ENCODE assay signal across 16 cellular contexts in genomic region chr2:221467610-221468009, GRCh38.
DNase-seq lines count a peak whose midpoint lies in the region; ATAC-seq and TF ChIP-seq lines count a peak whose summit lies in the region.
"Had no signal": no experiment of that assay in that cellular context is flagged by ENCODE, and none has a peak within 500 bp of the region (broad histone marks: within the 10 kb centered on the region; RNA-seq: fewer than 3 reads in every experiment).

No MANE protein-coding gene starts in this region.

- no peaks in the 10 kb centered on the region for H3K27me3 Mint-ChIP-seq in central memory CD8-positive, alpha-beta T cell
- H3K27me3 Mint-ChIP-seq: stimulated activated naive B cell treated with anti-CD40 and anti-IgM and Interleukin-4, amounts not matched to agents 10 μg/mL and 1 μg/mL and 100 μg/mL, for 72 hours had no signal

- no peak overlapping the region for H3K4me3 ChIP-seq in MG63
- H3K4me3 ChIP-seq in stomach smooth muscle (ENCODE audit: low read length in 2 of 2) = no peak overlapping the region
- H3K4me3 ChIP-seq in OCI-LY7 (ENCODE audit: low read depth, low read length, poor library complexity, severe bottlenecking) = no peak overlapping the region
- H3K4me3 ChIP-seq: gastroesophageal sphincter, right lobe of liver had no signal

- in situ Hi-C loops in GM13977 (cut with MboI; ENCODE audit: low pct_unique_long_range_greater_than_20kb, low sequenced_read_pairs, unreplicated experiment) = no loop called here

- no peak for ATAC-seq in central memory CD8-positive, alpha-beta T cell (replicated peaks; ENCODE audit: extremely low read depth, poor library complexity, severe bottlenecking)
- peak; percentile 53 to 67 for ATAC-seq in left cardiac atrium
- ATAC-seq: gastroesophageal sphincter; left colon; right lobe of liver; stimulated activated naive B cell treated with anti-CD40 and anti-IgM and Interleukin-4, amounts not matched to agents 10 μg/mL and 1 μg/mL and 100 μg/mL, for 72 hours had no signal

- H3K27me3 ChIP-seq in MG63 = no peaks in the 10 kb centered on the region
- no peaks in the 10 kb centered on the region for H3K27me3 ChIP-seq in stomach smooth muscle (ENCODE audit: control insufficient read depth in 1 of 2, insufficient read depth in 2 of 2, low read length in 2 of 2)
- H3K27me3 ChIP-seq: gastroesophageal sphincter, right lobe of liver had no signal

- POLR2A ChIA-PET in OCI-LY7 (lab: Charles Lee) = interaction anchor here (0.6 to 1.7 kb wide), 3 partner anchors 9 to 35 kb away, joined by 3 to 5 read pairs (median 4); no protein-coding TSS in a partner anchor

- no peak overlapping the region for H3K4me2 ChIP-seq in OCI-LY7 (ENCODE audit: low read length)

- intact Hi-C loops in left cardiac atrium (cut with DNase I) = no loop called here
- intact Hi-C loops in OCI-LY7 (cut with micrococcal nuclease; ENCODE audit: unreplicated experiment) = no loop called here

- H3K27ac Mint-ChIP-seq in central memory CD8-positive, alpha-beta T cell (ENCODE audit: low read depth) = peak overlapping the region; percentile 16
- H3K27ac Mint-ChIP-seq: stimulated activated naive B cell treated with anti-CD40 and anti-IgM and Interleukin-4, amounts not matched to agents 10 μg/mL and 1 μg/mL and 100 μg/mL, for 72 hours had no signal

- TF ChIP-seq CTCF in OCI-LY7 (conservative IDR thresholded peaks at IDR 0.05; ENCODE audit: low read length) = no peak
- TF ChIP-seq CTCF in GM13977 (IDR thresholded peaks at IDR 0.05; ENCODE audit: extremely low read depth, insufficient read depth, missing control alignments) = no peak

- no peak overlapping the region for H3K9ac ChIP-seq in stomach smooth muscle (ENCODE audit: low read length in 2 of 2)

- BruUV-seq in OCI-LY7 (replicated peaks; lab: Mats Ljungman, UMichigan) = no TSS peak

- no peaks in the 10 kb centered on the region for H4K20me1 ChIP-seq in OCI-LY7 (ENCODE audit: insufficient read depth, low read length)

- peaks cover 2% of the 10 kb centered on the region for H3K36me3 Mint-ChIP-seq in central memory CD8-positive, alpha-beta T cell (ENCODE audit: insufficient read depth)
- H3K36me3 Mint-ChIP-seq: naive B cell; stimulated activated naive B cell treated with anti-CD40 and anti-IgM and Interleukin-4, amounts not matched to agents 10 μg/mL and 1 μg/mL and 100 μg/mL, for 72 hours had no signal

- no peak overlapping the region for H3K4me3 Mint-ChIP-seq in central memory CD8-positive, alpha-beta T cell
- H3K4me3 Mint-ChIP-seq: activated naive CD4-positive, alpha-beta T cell treated with anti-CD3 and anti-CD28 coated beads, Interleukin-2, amount 50 U/mL, for 24 hours; stimulated activated naive B cell treated with anti-CD40 and anti-IgM and Interleukin-4, amounts not matched to agents 10 μg/mL and 1 μg/mL and 100 μg/mL, for 72 hours had no signal

- CTCF ChIA-PET in OCI-LY7 (lab: Charles Lee; ENCODE audit: unreplicated experiment) = no interaction called here

- H3K9me2 ChIP-seq in OCI-LY7 (ENCODE audit: insufficient read depth, low read length) = no peaks in the 10 kb centered on the region

- peaks cover 46% of the 10 kb centered on the region for H3K4me1 Mint-ChIP-seq in central memory CD8-positive, alpha-beta T cell

- peak overlapping the region; percentile 19 for H3K27ac ChIP-seq in stomach smooth muscle (ENCODE audit: low read length)
- no peak overlapping the region for H3K27ac ChIP-seq in OCI-LY7 (ENCODE audit: low read depth, low read length, poor library complexity, severe bottlenecking)
- H3K27ac ChIP-seq: gastroesophageal sphincter, right lobe of liver, WERI-Rb-1 had no signal

- DNase-seq in MG63 (peak; percentile 57), left cardiac atrium (no peak), OCI-LY7 (ENCODE audit: low spot score) (no peak), GM13977 (ENCODE audit: low spot score) (no peak)
- DNase-seq in central memory CD8-positive, alpha-beta T cell (ENCODE audit: low spot score in 2 of 2) = no peak
- no peak for DNase-seq in NK-92 treated with Interleukin-12 subunit alpha and Interleukin-12 subunit beta, amount 100 ng/mL, for 24 hours (lab: John Stamatoyannopoulos, UW)
- DNase-seq: left colon; naive B cell; NCI-H1694; OCI-M1; right lobe of liver; stimulated activated naive B cell treated with anti-CD40 and anti-IgM and Interleukin-4, amounts not matched to agents 10 μg/mL and 1 μg/mL and 100 μg/mL, for 72 hours; WERI-Rb-1 had no signal

- no peak overlapping the region for H2AFZ ChIP-seq in OCI-LY7 (ENCODE audit: low read length)

- no peaks in the 10 kb centered on the region for H3K9me3 ChIP-seq in MG63
- no peaks in the 10 kb centered on the region for H3K9me3 ChIP-seq in stomach smooth muscle (ENCODE audit: control insufficient read depth in 2 of 2, low read length in 2 of 2)
- H3K9me3 ChIP-seq in OCI-LY7 (ENCODE audit: low read length) = no peaks in the 10 kb centered on the region
- H3K9me3 ChIP-seq: gastroesophageal sphincter, right lobe of liver had no signal

- H3K4me1 ChIP-seq in stomach smooth muscle (ENCODE audit: control insufficient read depth, insufficient read depth, low read length) (peaks cover 10% of the 10 kb centered on the region), OCI-LY7 (ENCODE audit: insufficient read depth, low read length, poor library complexity, severe bottlenecking) (no peaks in the 10 kb centered on the region)
- H3K4me1 ChIP-seq: right lobe of liver had no signal

- H3K9me3 Mint-ChIP-seq in central memory CD8-positive, alpha-beta T cell = no peaks in the 10 kb centered on the region

- H3K79me2 ChIP-seq in OCI-LY7 (ENCODE audit: insufficient read depth, low read depth, low read length) = no peaks in the 10 kb centered on the region

- H3K36me3 ChIP-seq in MG63 = no peaks in the 10 kb centered on the region
- H3K36me3 ChIP-seq in stomach smooth muscle (ENCODE audit: control insufficient read depth in 2 of 2, insufficient read depth in 2 of 2, low read length in 2 of 2) = no peaks in the 10 kb centered on the region
- no peaks in the 10 kb centered on the region for H3K36me3 ChIP-seq in OCI-LY7 (ENCODE audit: insufficient read depth, low read length)
- H3K36me3 ChIP-seq: gastroesophageal sphincter, right lobe of liver, WERI-Rb-1 had no signal
